25 cellular contexts compared by ENCODE assay signal in the genomic region with DNA sequence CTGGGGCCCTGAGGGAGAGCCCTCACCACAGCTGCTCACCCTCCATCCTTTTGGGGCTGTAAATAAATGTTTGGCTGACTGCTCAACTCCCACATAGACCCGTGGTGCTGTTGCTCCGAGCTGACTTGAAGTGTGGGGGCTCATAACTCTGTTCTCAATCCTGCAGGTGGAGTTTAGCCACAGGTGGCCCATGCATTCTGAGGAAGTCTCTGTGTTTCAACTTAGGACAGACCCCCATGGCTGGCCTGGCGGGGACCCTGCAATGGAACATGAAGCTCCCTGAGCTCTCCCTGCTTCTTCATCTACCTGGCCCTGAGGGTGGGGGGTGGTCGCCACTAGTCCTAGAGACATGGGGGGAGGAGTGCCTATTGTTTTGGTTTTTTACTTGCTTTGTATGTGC. TPM values are rescaled to one million over a fixed set of nuclear protein-coding genes. Genes with fewer than 3 reads are reported as not detected.
DNase-seq lines count a peak whose midpoint lies in the region; ATAC-seq and TF ChIP-seq lines count a peak whose summit lies in the region.
"Had no signal": no experiment of that assay in that cellular context is flagged by ENCODE, and none has a peak within 500 bp of the region (broad histone marks: within the 10 kb centered on the region; RNA-seq: fewer than 3 reads in every experiment).

No MANE protein-coding gene starts in this region.

- no peak for TF ChIP-seq CTCF in RWPE2 (IDR thresholded peaks at IDR 0.05; ENCODE audit: poor library complexity, severe bottlenecking)
- no peak for TF ChIP-seq CTCF in sigmoid colon (IDR thresholded peaks at IDR 0.05)
- no peak for TF ChIP-seq CTCF in CD8-positive, alpha-beta T cell (IDR thresholded peaks at IDR 0.05)

- peaks cover 76% of the 10 kb centered on the region for H3K36me3 Mint-ChIP-seq in CD8-positive, alpha-beta T cell

- no peaks in the 10 kb centered on the region for H3K27me3 ChIP-seq in right cardiac atrium (ENCODE audit: control insufficient read depth, insufficient read depth)
- H3K27me3 ChIP-seq in RWPE2 (ENCODE audit: insufficient read depth, poor library complexity, severe bottlenecking): no peaks in the 10 kb centered on the region
- H3K27me3 ChIP-seq in sigmoid colon: no peaks in the 10 kb centered on the region
- no peaks in the 10 kb centered on the region for H3K27me3 ChIP-seq in CD8-positive, alpha-beta T cell (ENCODE audit: insufficient read depth, low read length)
- H3K27me3 ChIP-seq: BE2C had no signal

- H3K36me3 ChIP-seq in RWPE2 (ENCODE audit: low read depth) (peaks cover 66% of the 10 kb centered on the region), sigmoid colon (peaks cover 12 to 91% (median 54%) of the 10 kb centered on the region in 4 donors)
- peaks cover 29% of the 10 kb centered on the region for H3K36me3 ChIP-seq in CD8-positive, alpha-beta T cell (ENCODE audit: insufficient read depth, low read length)

- no peak for TF ChIP-seq EP300 in sigmoid colon (IDR thresholded peaks at IDR 0.05)

- H3K9me3 ChIP-seq in right cardiac atrium (ENCODE audit: control insufficient read depth, low read length) (no peaks in the 10 kb centered on the region), RWPE2 (ENCODE audit: severe bottlenecking) (no peaks in the 10 kb centered on the region), sigmoid colon (no peaks in the 10 kb centered on the region)
- no peaks in the 10 kb centered on the region for H3K9me3 ChIP-seq in CD8-positive, alpha-beta T cell (ENCODE audit: low read length)
- H3K9me3 ChIP-seq: A549, BE2C had no signal

- H3K4me3 ChIP-seq in right cardiac atrium (ENCODE audit: low read length) (no peak overlapping the region), RWPE2 (ENCODE audit: severe bottlenecking) (no peak overlapping the region), sigmoid colon (no peak overlapping the region)
- H3K4me3 ChIP-seq in CD8-positive, alpha-beta T cell (ENCODE audit: low read depth, low read length): no peak overlapping the region
- H3K4me3 ChIP-seq: A549; BLaER1 treated with 17β-estradiol and CSF1 and Interleukin-3, amounts not matched to agents 10 nM and 100 nM; GM23338 had no signal

- POLR2A ChIA-PET in CD8-positive, alpha-beta T cell (lab: Charles Lee): no interaction called here

- peak; percentile 17 for DNase-seq in Right ventricle myocardium inferior (ENCODE audit: missing footprints)
- no peak for DNase-seq in right cardiac atrium
- DNase-seq in RWPE2 (ENCODE audit: low spot score): peak; percentile 29
- DNase-seq in mesenteric fat pad (ENCODE audit: low spot score): peak; percentile 68
- DNase-seq in sigmoid colon: peak; percentile 30
- DNase-seq in T-helper 9 cell: no peak
- no peak for DNase-seq in LoVo (ENCODE audit: low spot score)
- DNase-seq in CD8-positive, alpha-beta T cell: no peak
- DNase-seq: 8988T; ACHN; AML-193; BE2C; Calu3; CD4-positive, alpha-beta T cell; COR-L47; DMS53; DMS79 treated with DMSO at 0.1 percent for 48 hours; GF-D8; H9; HFFc6 had no signal

- WGBS in right cardiac atrium: 98% methylated on average over 4 of the region's 4 CpGs
- WGBS in sigmoid colon, 2 donors: 94 to 97% methylated on average over 4 of the region's 4 CpGs

- CTCF ChIA-PET in CD8-positive, alpha-beta T cell (lab: Charles Lee): no interaction called here

- no peaks in the 10 kb centered on the region for H3K4me1 ChIP-seq in right cardiac atrium (ENCODE audit: control insufficient read depth, insufficient read depth, low read length)
- no peaks in the 10 kb centered on the region for H3K4me1 ChIP-seq in RWPE2 (ENCODE audit: insufficient read depth, poor library complexity, severe bottlenecking)
- no peaks in the 10 kb centered on the region for H3K4me1 ChIP-seq in sigmoid colon
- H3K4me1 ChIP-seq in CD8-positive, alpha-beta T cell (ENCODE audit: insufficient read depth, low read length): no peaks in the 10 kb centered on the region
- H3K4me1 ChIP-seq: A549; BE2C; BLaER1 treated with 17β-estradiol and CSF1 and Interleukin-3, amounts not matched to agents 10 nM and 100 nM had no signal

- no peak for TF ChIP-seq POLR2A in sigmoid colon (IDR thresholded peaks at IDR 0.05)

- ATAC-seq in Right ventricle myocardium inferior (no peak), right cardiac atrium (no peak), RWPE2 (ENCODE audit: low read depth) (no peak)
- no peak for ATAC-seq in CD8-positive, alpha-beta T cell
- ATAC-seq: A549, GM23338, HCT116 had no signal

- H3K27ac ChIP-seq in right cardiac atrium (ENCODE audit: low read length) (no peak overlapping the region), RWPE2 (ENCODE audit: poor library complexity, severe bottlenecking) (no peak overlapping the region), sigmoid colon (no peak overlapping the region)
- no peak overlapping the region for H3K27ac ChIP-seq in CD8-positive, alpha-beta T cell (ENCODE audit: low read depth, low read length)
- H3K27ac ChIP-seq: A549; BLaER1 treated with 17β-estradiol and CSF1 and Interleukin-3, amounts not matched to agents 10 nM and 100 nM had no signal

- intact Hi-C loops in Right ventricle myocardium inferior (cut with DNase I): no loop called here
- intact Hi-C loops in right cardiac atrium (cut with DNase I): no loop called here
- intact Hi-C loops in sigmoid colon (cut with DNase I): no loop called here
- intact Hi-C loops in CD8-positive, alpha-beta T cell (cut with DNase I, micrococcal nuclease): no loop called here

- no peak overlapping the region for H3K4me3 Mint-ChIP-seq in CD8-positive, alpha-beta T cell
- H3K4me3 Mint-ChIP-seq: CD14-positive monocyte; CD4-positive, alpha-beta T cell; GM23338; H9; HFFc6 had no signal

- H3K9me3 Mint-ChIP-seq in CD8-positive, alpha-beta T cell: no peaks in the 10 kb centered on the region
- H3K9me3 Mint-ChIP-seq: CD14-positive monocyte; CD4-positive, alpha-beta T cell; GM23338; H9; HFFc6 had no signal

- H3K27ac Mint-ChIP-seq in CD8-positive, alpha-beta T cell: no peak overlapping the region
- H3K27ac Mint-ChIP-seq: CD4-positive, alpha-beta T cell; GM23338; H9; HFFc6 had no signal

- no peaks in the 10 kb centered on the region for H3K27me3 Mint-ChIP-seq in CD8-positive, alpha-beta T cell (ENCODE audit: low read depth)
- H3K27me3 Mint-ChIP-seq: CD4-positive, alpha-beta T cell had no signal

- no peaks in the 10 kb centered on the region for H3K4me1 Mint-ChIP-seq in CD8-positive, alpha-beta T cell (ENCODE audit: low read depth)
- H3K4me1 Mint-ChIP-seq: CD14-positive monocyte had no signal

RNA-seq across cellular contexts. Expression of a gene that starts 19.7 kb away (rescaled TPM):
- 134 TPM for total RNA-seq in Right ventricle myocardium inferior
- 10 to 100 TPM; 64.1 to 90.1 (median 76.8) TPM for total RNA-seq in right cardiac atrium
- 216 TPM for polyA plus RNA-seq in right cardiac atrium
- total RNA-seq in mesenteric fat pad: 26.4 TPM
- total RNA-seq in sigmoid colon: 10 to 100 TPM; 34.9 to 82.6 (median 55.4) TPM
- 100 to 1,000 TPM in 2 of 3 donors, 10 to 100 TPM in 1; 94.0 to 156 (median 111) TPM for polyA plus RNA-seq in sigmoid colon
- total RNA-seq in CD8-positive, alpha-beta T cell: 10 to 100 TPM; 16.5 to 19.8 TPM

RNA-seq across cellular contexts. Expression of a gene that starts 21.3 kb away (rescaled TPM):
- total RNA-seq in Right ventricle myocardium inferior (62.3 TPM), right cardiac atrium (10 to 100 TPM; 40.8 to 51.3 (median 48.1) TPM), mesenteric fat pad (50.4 TPM), sigmoid colon (10 to 100 TPM; 32.4 to 59.4 (median 49.2) TPM)
- polyA plus RNA-seq in right cardiac atrium (104 TPM), sigmoid colon (10 to 100 TPM; 65.9 to 77.9 (median 70.9) TPM)
- total RNA-seq in CD8-positive, alpha-beta T cell: 10 to 100 TPM; 11.6 to 12.7 TPM

Comparison
In these comparisons a context has a peak if more than half of its experiments do, and no peak if none do; other contexts are left out.
1. DNase-seq: peak in Right ventricle myocardium inferior (single experiment), RWPE2 (single experiment), mesenteric fat pad (single experiment) and sigmoid colon (single experiment); none in right cardiac atrium (0 of 3), T-helper 9 cell (single experiment), LoVo (single experiment) and CD8-positive, alpha-beta T cell (0 of 7).